30 cellular contexts compared by ENCODE assay signal in genomic region chr9:86207193-86207592, GRCh38. TPM values are rescaled to one million over a fixed set of nuclear protein-coding genes. Genes with fewer than 3 reads are reported as not detected.
"Had no signal": no experiment of that assay in that cellular context is flagged by ENCODE, and none has a peak within 500 bp of the region (broad histone marks: within the 10 kb centered on the region; RNA-seq: fewer than 3 reads in every experiment).

No MANE protein-coding gene starts in this region.

- H3K4me3 ChIP-seq: colonic mucosa, coronary artery, dorsolateral prefrontal cortex, esophagus muscularis mucosa, esophagus squamous epithelium, gastrocnemius medialis, gastroesophageal sphincter, heart left ventricle, heart right ventricle had no signal

- H3K36me3 ChIP-seq: colonic mucosa, esophagus muscularis mucosa, esophagus squamous epithelium, gastrocnemius medialis, gastroesophageal sphincter, heart left ventricle, heart right ventricle had no signal

- H3K27me3 ChIP-seq: colonic mucosa, dorsolateral prefrontal cortex, esophagus muscularis mucosa, esophagus squamous epithelium, foreskin keratinocyte, gastrocnemius medialis, gastroesophageal sphincter, heart left ventricle, heart right ventricle had no signal

- DNase-seq: colonic mucosa; cortex of kidney; dermis blood vessel endothelial cell; dorsolateral prefrontal cortex; effector CD4-positive, alpha-beta T cell; effector CD8-positive, alpha-beta T cell; effector memory CD4-positive, alpha-beta T cell; effector memory CD8-positive, alpha-beta T cell; endodermal cell; erythroblast; esophagus squamous epithelium; foreskin fibroblast; foreskin keratinocyte; foreskin melanocyte; gastrocnemius medialis; glutamatergic neuron; head of caudate nucleus; heart left ventricle; heart right ventricle had no signal

- H3K9me3 ChIP-seq: colonic mucosa, esophagus muscularis mucosa, esophagus squamous epithelium, gastrocnemius medialis, gastroesophageal sphincter, heart left ventricle, heart right ventricle had no signal

- H3K4me1 ChIP-seq: colonic mucosa, esophagus muscularis mucosa, esophagus squamous epithelium, foreskin keratinocyte, gastrocnemius medialis, gastroesophageal sphincter, heart right ventricle had no signal

- H3K27ac ChIP-seq: colonic mucosa, coronary artery, dorsolateral prefrontal cortex, epithelial cell of prostate, esophagus muscularis mucosa, esophagus squamous epithelium, foreskin keratinocyte, gastrocnemius medialis, gastroesophageal sphincter, heart left ventricle, heart right ventricle had no signal

- ATAC-seq: effector memory CD8-positive, alpha-beta T cell; esophagus mucosa; foreskin keratinocyte; gastrocnemius medialis; gastroesophageal sphincter; heart left ventricle; heart right ventricle had no signal

RNA-seq across cellular contexts. Expression of gene C9orf153, which starts 52.3 kb away (rescaled TPM):
- total RNA-seq: colonic mucosa, dermis blood vessel endothelial cell, dermis microvascular lymphatic vessel endothelial cell, epithelial cell of proximal tubule, esophagus squamous epithelium, fibroblast of villous mesenchyme, frontal cortex, glomerular endothelial cell had no signal
- polyA plus RNA-seq: endothelial cell of umbilical vein had no signal
